ENCODE assay signal across 1 cellular context in the genomic region with DNA sequence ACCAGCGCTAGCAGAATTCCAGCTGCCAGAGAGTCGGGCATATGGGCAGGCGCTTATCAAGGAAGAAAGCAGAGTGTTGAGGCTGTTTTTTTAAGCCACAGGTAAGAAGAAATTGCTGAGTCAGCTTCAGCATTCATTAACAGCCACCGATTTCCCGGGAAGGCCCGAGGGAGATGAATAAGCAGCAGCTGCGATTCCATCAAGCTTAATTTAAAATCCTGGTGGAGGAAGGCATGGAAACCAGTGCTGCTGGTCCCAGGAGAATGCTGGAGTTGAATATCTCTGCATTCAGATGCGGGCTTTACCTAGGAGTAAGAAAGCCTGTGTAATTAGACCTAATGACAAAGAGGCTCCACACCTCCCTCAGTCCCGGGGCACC.
A peak's percentile ranks its signal among the peaks of the same experiment; 100 is the strongest.
TF ChIP-seq lines count a peak whose summit lies in the region.

No MANE protein-coding gene starts in this region.

TF ChIP-seq in IMR-90, 13 proteins besides CTCF, POLR2A, EP300 and RAD21:
- TF ChIP-seq CHD1 (IDR thresholded peaks at IDR 0.05; ENCODE audit: low read depth, low read length) (no peak), MAFK (IDR thresholded peaks at IDR 0.05; ENCODE audit: low read depth, low read length) (peak; percentile 95)
- TF ChIP-seq, protein P1, sequence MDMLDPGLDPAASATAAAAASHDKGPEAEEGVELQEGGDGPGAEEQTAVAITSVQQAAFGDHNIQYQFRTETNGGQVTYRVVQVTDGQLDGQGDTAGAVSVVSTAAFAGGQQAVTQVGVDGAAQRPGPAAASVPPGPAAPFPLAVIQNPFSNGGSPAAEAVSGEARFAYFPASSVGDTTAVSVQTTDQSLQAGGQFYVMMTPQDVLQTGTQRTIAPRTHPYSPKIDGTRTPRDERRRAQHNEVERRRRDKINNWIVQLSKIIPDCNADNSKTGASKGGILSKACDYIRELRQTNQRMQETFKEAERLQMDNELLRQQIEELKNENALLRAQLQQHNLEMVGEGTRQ (IDR thresholded peaks at IDR 0.05; ENCODE audit: low read depth, low read length) = no peak
